11 cellular contexts compared by ENCODE assay signal in genomic region chr16:48526058-48526957, GRCh38.
DNase-seq lines count a peak whose midpoint lies in the region; ATAC-seq and TF ChIP-seq lines count a peak whose summit lies in the region.
"Had no signal": no experiment of that assay in that cellular context is flagged by ENCODE, and none has a peak within 500 bp of the region (broad histone marks: within the 10 kb centered on the region; RNA-seq: fewer than 3 reads in every experiment).

No MANE protein-coding gene starts in this region.

- ATAC-seq in natural killer cell treated with Interleukin-12 subunit alpha and Interleukin-12 subunit beta and Interleukin-15 and Interleukin-18, amount 100 ng/mL, for 72 hours = no peak
- no peak for ATAC-seq in GM18870 (IDR thresholded peaks at IDR 0.05; ENCODE audit: unreplicated experiment)

- no peaks in the 10 kb centered on the region for H3K79me1 ChIP-seq in H9 (ENCODE audit: insufficient read depth, low read depth, low read length, poor library complexity, severe bottlenecking)

- WGBS in H9 (ENCODE audit: extremely low coverage, insufficient read length, low lambda C conversion rate) = no CpG with 5 or more reads among the region's 12 CpGs

- no peak overlapping the region for H3K9ac ChIP-seq in H9 (ENCODE audit: extremely low read depth, insufficient read length, low read length)

- H3K14ac ChIP-seq in H9 (ENCODE audit: insufficient read depth, low read length) = no peak overlapping the region

- no peaks in the 10 kb centered on the region for H3K36me3 Mint-ChIP-seq in H9 (ENCODE audit: insufficient read depth in 1 of 3, low read depth in 3 of 3)
- peaks cover 5% of the 10 kb centered on the region for H3K36me3 Mint-ChIP-seq in dendritic cell treated with granulocyte-macrophage colony-stimulating factor and Interleukin-4, amounts not matched to agents 40 ng/mL and 50 ng/mL, for 4 days (ENCODE audit: low read depth)
- no peaks in the 10 kb centered on the region for H3K36me3 Mint-ChIP-seq in natural killer cell treated with Interleukin-12 subunit alpha and Interleukin-12 subunit beta and Interleukin-15 and Interleukin-18, amount 100 ng/mL, for 72 hours
- H3K36me3 Mint-ChIP-seq: immature natural killer cell had no signal

- no peak overlapping the region for H2BK120ac ChIP-seq in H9 (ENCODE audit: low read depth, low read length, poor library complexity, severe bottlenecking)

- no peak overlapping the region for H2BK5ac ChIP-seq in H9 (ENCODE audit: insufficient read length, low read length)

- H2BK12ac ChIP-seq in H9 (ENCODE audit: insufficient read length, low read depth, low read length) = no peak overlapping the region

- H3T11ph ChIP-seq in H9 (ENCODE audit: low read length) = no peak overlapping the region

- H3K9me3 ChIP-seq in H9 (ENCODE audit: control insufficient read depth, low read depth, low read length) = no peaks in the 10 kb centered on the region
- H3K9me3 ChIP-seq: tibial artery had no signal

- H3K79me2 ChIP-seq in H9 (ENCODE audit: insufficient read depth, low read length) = no peaks in the 10 kb centered on the region

- H4K5ac ChIP-seq in H9 (ENCODE audit: insufficient read length, low read depth, low read length) = no peak overlapping the region

- no peaks in the 10 kb centered on the region for H3K23me2 ChIP-seq in H9 (ENCODE audit: insufficient read length, low read depth, low read length, poor library complexity, severe bottlenecking)

- H3K9me3 Mint-ChIP-seq in H9 = no peaks in the 10 kb centered on the region
- H3K9me3 Mint-ChIP-seq in dendritic cell treated with granulocyte-macrophage colony-stimulating factor and Interleukin-4, amounts not matched to agents 40 ng/mL and 50 ng/mL, for 4 days = peaks cover 18% of the 10 kb centered on the region
- H3K9me3 Mint-ChIP-seq in natural killer cell treated with Interleukin-12 subunit alpha and Interleukin-12 subunit beta and Interleukin-15 and Interleukin-18, amount 100 ng/mL, for 72 hours = no peaks in the 10 kb centered on the region
- H3K9me3 Mint-ChIP-seq: immature natural killer cell had no signal

- no peak overlapping the region for H3K23ac ChIP-seq in H9 (ENCODE audit: insufficient read length, low read depth, low read length)

- H3K27me3 Mint-ChIP-seq in H9 (ENCODE audit: low read depth) = no peaks in the 10 kb centered on the region; the same call in 1 of the 2 replicates
- H3K27me3 Mint-ChIP-seq in dendritic cell treated with granulocyte-macrophage colony-stimulating factor and Interleukin-4, amounts not matched to agents 40 ng/mL and 50 ng/mL, for 4 days = peaks cover 1% of the 10 kb centered on the region
- no peaks in the 10 kb centered on the region for H3K27me3 Mint-ChIP-seq in natural killer cell treated with Interleukin-12 subunit alpha and Interleukin-12 subunit beta and Interleukin-15 and Interleukin-18, amount 100 ng/mL, for 72 hours

- intact Hi-C loops in dendritic cell treated with granulocyte-macrophage colony-stimulating factor and Interleukin-4, amounts not matched to agents 40 ng/mL and 50 ng/mL, for 4 days (cut with micrococcal nuclease) = no loop called here

- H3K18ac ChIP-seq in H9 (ENCODE audit: insufficient read length, low read depth, low read length) = no peak overlapping the region

- no peak overlapping the region for H3K4me2 ChIP-seq in H9 (ENCODE audit: insufficient read depth, insufficient read length, low read length)

- H3K4ac ChIP-seq in H9 (ENCODE audit: low read depth, low read length) = no peak overlapping the region

- TF ChIP-seq CTCF in GM10266 (IDR thresholded peaks at IDR 0.05; ENCODE audit: control insufficient read depth, insufficient read depth, low read depth, missing control alignments) (peak; percentile 49), H9 (conservative IDR thresholded peaks at IDR 0.05) (peak; percentile 72)

- no peak overlapping the region for H3K27ac ChIP-seq in H9 (ENCODE audit: insufficient read length, low read depth, low read length)
- H3K27ac ChIP-seq: tibial artery had no signal

- H3K56ac ChIP-seq in H9 (ENCODE audit: insufficient read length, low read depth, low read length) = no peak overlapping the region

- H3K4me1 ChIP-seq in H9 (ENCODE audit: insufficient read depth, low read length) = no peaks in the 10 kb centered on the region
- H3K4me1 ChIP-seq: tibial artery had no signal

- H4K91ac ChIP-seq in H9 (ENCODE audit: insufficient read length, low read depth, low read length) = no peak overlapping the region

- H3K27me3 ChIP-seq in H9 (ENCODE audit: insufficient read depth, low read length) = no peaks in the 10 kb centered on the region
- H3K27me3 ChIP-seq: tibial artery had no signal

- DNase-seq in GM10266 (ENCODE audit: extremely low spot score) = peak; percentile 62
- peak; percentile 86 for DNase-seq in H9
- peak; percentile 17 for DNase-seq in NCI-H774 (lab: John Stamatoyannopoulos, UW)
- DNase-seq in stimulated activated CD4-positive, alpha-beta T cell treated with anti-CD3 and anti-CD28 coated beads, Interleukin-1b, Interleukin-23, amount 100 ng/mL, for 48 hours = peak; percentile 32
- no peak for DNase-seq in natural killer cell treated with Interleukin-12 subunit alpha and Interleukin-12 subunit beta and Interleukin-15 and Interleukin-18, amount 100 ng/mL, for 72 hours (ENCODE audit: low spot score)
- no peak for DNase-seq in AG20443 (ENCODE audit: low spot score)

- peak overlapping the region in 1 of 3 experiments; percentile 73; a peak in 2 of 7 replicates for H3K27ac Mint-ChIP-seq in H9
- peak overlapping the region; percentile 15 for H3K27ac Mint-ChIP-seq in dendritic cell treated with granulocyte-macrophage colony-stimulating factor and Interleukin-4, amounts not matched to agents 40 ng/mL and 50 ng/mL, for 4 days
- peak overlapping the region in 1 of 2 donors; percentile 53 for H3K27ac Mint-ChIP-seq in natural killer cell treated with Interleukin-12 subunit alpha and Interleukin-12 subunit beta and Interleukin-15 and Interleukin-18, amount 100 ng/mL, for 72 hours
- H3K27ac Mint-ChIP-seq: T-helper 1 cell treated with Interleukin-12 subunit alpha and Interleukin-12 subunit beta and Interleukin-4 antibody, amounts not matched to agents 30 μg/mL and 1 μg/mL, for 36 hours had no signal

- H3K4me1 Mint-ChIP-seq in H9 = peaks cover 5 to 10% of the 10 kb centered on the region in 2 experiments; a peak in 3 of 4 replicates
- H3K4me1 Mint-ChIP-seq in dendritic cell treated with granulocyte-macrophage colony-stimulating factor and Interleukin-4, amounts not matched to agents 40 ng/mL and 50 ng/mL, for 4 days (ENCODE audit: low read depth) = peaks cover 19% of the 10 kb centered on the region
- H3K4me1 Mint-ChIP-seq in natural killer cell treated with Interleukin-12 subunit alpha and Interleukin-12 subunit beta and Interleukin-15 and Interleukin-18, amount 100 ng/mL, for 72 hours (ENCODE audit: low read depth in 2 of 2) = peaks cover 15 to 28% of the 10 kb centered on the region in 2 donors

- H4K8ac ChIP-seq in H9 (replicated peaks; ENCODE audit: insufficient read length, low read depth, low read length) = no peak overlapping the region

- no peak overlapping the region for H2AK5ac ChIP-seq in H9 (ENCODE audit: insufficient read length, low read length)

- no peak overlapping the region for H2BK15ac ChIP-seq in H9 (ENCODE audit: low read depth, low read length)

- H2BK20ac ChIP-seq in H9 (ENCODE audit: low read depth, low read length, poor library complexity, severe bottlenecking) = no peak overlapping the region

- no peaks in the 10 kb centered on the region for H4K20me1 ChIP-seq in H9 (ENCODE audit: control insufficient read depth, insufficient read depth, insufficient read length)

- H2AFZ ChIP-seq in H9 (ENCODE audit: low read length) = no peak overlapping the region

- peak overlapping the region in 1 of 2 experiments; percentile 38; a peak in 1 of 5 replicates for H3K4me3 Mint-ChIP-seq in H9
- no peak overlapping the region for H3K4me3 Mint-ChIP-seq in dendritic cell treated with granulocyte-macrophage colony-stimulating factor and Interleukin-4, amounts not matched to agents 40 ng/mL and 50 ng/mL, for 4 days
- H3K4me3 Mint-ChIP-seq in natural killer cell treated with Interleukin-12 subunit alpha and Interleukin-12 subunit beta and Interleukin-15 and Interleukin-18, amount 100 ng/mL, for 72 hours = no peak overlapping the region
- H3K4me3 Mint-ChIP-seq: T-helper 1 cell treated with Interleukin-12 subunit alpha and Interleukin-12 subunit beta and Interleukin-4 antibody, amounts not matched to agents 30 μg/mL and 1 μg/mL, for 36 hours had no signal

Comparison
In these comparisons a context has a peak if more than half of its experiments do, and no peak if none do; other contexts are left out.
1. DNase-seq: peak in GM10266 (single experiment), H9 (single experiment), NCI-H774 (single experiment) and stimulated activated CD4-positive, alpha-beta T cell treated with anti-CD3 and anti-CD28 coated beads, Interleukin-1b, Interleukin-23, amount 100 ng/mL, for 48 hours (single experiment); none in natural killer cell treated with Interleukin-12 subunit alpha and Interleukin-12 subunit beta and Interleukin-15 and Interleukin-18, amount 100 ng/mL, for 72 hours (single experiment) and AG20443 (single experiment).